In the genomic region with DNA sequence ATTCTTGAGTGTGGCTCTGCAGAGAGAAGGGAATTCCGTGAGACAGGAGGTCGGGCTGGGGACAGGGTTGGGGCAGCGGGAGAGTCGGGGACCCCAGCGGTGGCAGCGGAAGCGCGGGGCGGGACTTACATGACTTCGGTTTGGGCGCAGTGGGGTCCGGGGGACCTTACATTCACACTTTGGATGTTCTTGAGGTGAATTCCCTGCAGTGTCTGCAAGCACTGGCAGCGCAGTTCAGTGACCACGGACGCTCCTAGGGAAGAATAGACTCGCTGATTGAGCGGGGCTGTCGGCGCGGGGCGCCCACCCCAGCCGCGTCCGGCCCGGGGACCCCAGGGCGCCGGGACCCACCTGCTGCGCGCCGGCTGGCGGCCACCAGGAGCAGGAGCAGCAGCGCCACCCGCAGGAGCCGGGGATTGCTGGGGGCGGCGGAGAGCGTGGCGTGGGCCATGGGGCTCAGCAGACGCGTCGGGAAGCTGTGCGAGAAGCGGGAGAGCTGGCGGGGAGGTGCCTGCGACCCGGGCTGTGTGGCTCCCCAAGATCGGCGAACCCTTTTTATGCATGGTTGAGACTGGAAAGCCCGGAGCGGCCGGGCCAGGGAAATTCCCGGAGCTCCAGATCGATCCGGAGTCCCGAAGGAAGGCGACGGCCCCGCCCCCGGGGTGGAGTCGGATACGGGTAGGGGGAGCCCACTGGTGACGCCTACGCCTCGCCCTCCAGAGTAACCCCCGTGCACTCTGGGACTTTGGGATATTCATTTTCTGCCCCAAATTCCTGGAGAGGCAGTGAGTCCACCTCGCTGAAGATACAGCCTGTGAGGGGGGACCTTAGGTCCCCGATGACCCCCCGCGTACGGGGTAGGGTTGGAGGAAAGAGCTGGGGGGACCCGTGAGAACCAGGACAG, we compare ENCODE assay signal across 8 cellular contexts. TPM values are rescaled to one million over a fixed set of nuclear protein-coding genes. Genes with fewer than 3 reads are reported as not detected.
DNase-seq lines count a peak whose midpoint lies in the region; ATAC-seq and TF ChIP-seq lines count a peak whose summit lies in the region.

A gene (minus strand): TSS at position 529 of the 904 bp plus-strand sequence. CDS start 78 bp downstream, at position 451.

- H3K4me1 Mint-ChIP-seq in activated naive CD4-positive, alpha-beta T cell treated with anti-CD3 and anti-CD28 coated beads, Interleukin-2, amount 10 ng/mL, durations not matched to agents 7 days and 5 days = peaks cover 9% of the 10 kb centered on the region
- H3K4me1 Mint-ChIP-seq in brain = peaks cover 12% of the 10 kb centered on the region

- no peak within 1 kb of the TSS for H3K27ac Mint-ChIP-seq in activated naive CD4-positive, alpha-beta T cell treated with anti-CD3 and anti-CD28 coated beads, Interleukin-2, amount 10 ng/mL, durations not matched to agents 7 days and 5 days
- peak within 1 kb of the TSS in 3 of 5 experiments; percentile 25 to 82 (median 64) for H3K27ac Mint-ChIP-seq in brain

- peak within 1 kb of the TSS; percentile 67 for H3K4me3 Mint-ChIP-seq in activated naive CD4-positive, alpha-beta T cell treated with anti-CD3 and anti-CD28 coated beads, Interleukin-2, amount 10 ng/mL, durations not matched to agents 7 days and 5 days
- peak within 1 kb of the TSS; percentile 86 to 96 (median 89) for H3K4me3 Mint-ChIP-seq in brain

- WGBS in iPS DF 6.9 (ENCODE audit: insufficient coverage, insufficient read length) = no CpG with 5 or more reads among the region's 71 CpGs

- no peaks in the 10 kb centered on the region for H3K9me3 ChIP-seq in iPS DF 6.9 (ENCODE audit: control insufficient read depth, insufficient read depth, low read length)

- H3K4me1 ChIP-seq in iPS DF 6.9 (ENCODE audit: control insufficient read depth, insufficient read depth, low read length) = peaks cover 5% of the 10 kb centered on the region; the same call in 1 of the 2 replicates

- ATAC-seq in HG02588 (IDR thresholded peaks at IDR 0.05; ENCODE audit: unreplicated experiment) = peak; percentile 57

- H3K27me3 Mint-ChIP-seq in activated naive CD4-positive, alpha-beta T cell treated with anti-CD3 and anti-CD28 coated beads, Interleukin-2, amount 10 ng/mL, durations not matched to agents 7 days and 5 days = peaks cover 39% of the 10 kb centered on the region
- H3K27me3 Mint-ChIP-seq in brain = peaks cover 55% of the 10 kb centered on the region

- no peaks in the 10 kb centered on the region for H3K9me3 Mint-ChIP-seq in activated naive CD4-positive, alpha-beta T cell treated with anti-CD3 and anti-CD28 coated beads, Interleukin-2, amount 10 ng/mL, durations not matched to agents 7 days and 5 days
- H3K9me3 Mint-ChIP-seq in brain = no peaks in the 10 kb centered on the region

- CTCF ChIA-PET in activated naive CD4-positive, alpha-beta T cell treated with anti-CD3 and anti-CD28 coated beads, Interleukin-2, amount 10 ng/mL, durations not matched to agents 7 days and 5 days (lab: Charles Lee) = interaction anchor here (1.1 to 1.3 kb wide), 2 partner anchors 18 to 21 kb away, joined by 3 to 5 read pairs; no protein-coding TSS in a partner anchor

- no peaks in the 10 kb centered on the region for H3K36me3 ChIP-seq in iPS DF 6.9 (ENCODE audit: control insufficient read depth, insufficient read depth, low read length)

- DNase-seq in activated naive CD4-positive, alpha-beta T cell treated with anti-CD3 and anti-CD28 coated beads, Interleukin-2, amount 10 ng/mL, durations not matched to agents 7 days and 5 days = peak; percentile 34
- no peak for DNase-seq in activated naive CD4-positive, alpha-beta T cell treated with anti-CD3 and anti-CD28 coated beads, Interleukin-2, amount 50 U/mL, for 16 hours
- peak; percentile 22 for DNase-seq in OCI-M2 (lab: John Stamatoyannopoulos, UW; ENCODE audit: unreplicated experiment)
- DNase-seq in iPS DF 6.9 (ENCODE audit: low read depth, low spot score) = no peak
- peak; percentile 19 for DNase-seq in pulmonary artery endothelial cell (ENCODE audit: low read depth, low spot score)
- no peak for DNase-seq in effector CD4-positive, alpha-beta T cell

- H3K27ac ChIP-seq in iPS DF 6.9 (ENCODE audit: low read length) = no peak within 1 kb of the TSS

- peak within 1 kb of the TSS; percentile 51; the same call in 1 of the 2 replicates for H3K4me3 ChIP-seq in iPS DF 6.9 (ENCODE audit: low read length)

- H3K27me3 ChIP-seq in iPS DF 6.9 (ENCODE audit: control insufficient read depth, insufficient read depth, low read length) = no peaks in the 10 kb centered on the region

- H3K36me3 Mint-ChIP-seq in activated naive CD4-positive, alpha-beta T cell treated with anti-CD3 and anti-CD28 coated beads, Interleukin-2, amount 10 ng/mL, durations not matched to agents 7 days and 5 days = no peaks in the 10 kb centered on the region
- H3K36me3 Mint-ChIP-seq in brain = no peaks in the 10 kb centered on the region

- peak; percentile 22 to 68 for TF ChIP-seq CTCF in brain (conservative IDR thresholded peaks at IDR 0.05)

RNA-seq across cellular contexts. Expression of the gene that starts here (rescaled TPM):
- polyA plus RNA-seq in brain (ENCODE audit: insufficient read depth, low read depth, low replicate concordance) = not detected
- 1.2 and 1.5 TPM in 2 replicates for total RNA-seq in pulmonary artery endothelial cell

Comparison
In these comparisons a context has a peak if more than half of its experiments do, and no peak if none do; other contexts are left out.
1. DNase-seq: peak in activated naive CD4-positive, alpha-beta T cell treated with anti-CD3 and anti-CD28 coated beads, Interleukin-2, amount 10 ng/mL, durations not matched to agents 7 days and 5 days (single experiment), OCI-M2 (single experiment) and pulmonary artery endothelial cell (single experiment); none in activated naive CD4-positive, alpha-beta T cell treated with anti-CD3 and anti-CD28 coated beads, Interleukin-2, amount 50 U/mL, for 16 hours (single experiment), iPS DF 6.9 (single experiment) and effector CD4-positive, alpha-beta T cell (single experiment).